In the genomic region with DNA sequence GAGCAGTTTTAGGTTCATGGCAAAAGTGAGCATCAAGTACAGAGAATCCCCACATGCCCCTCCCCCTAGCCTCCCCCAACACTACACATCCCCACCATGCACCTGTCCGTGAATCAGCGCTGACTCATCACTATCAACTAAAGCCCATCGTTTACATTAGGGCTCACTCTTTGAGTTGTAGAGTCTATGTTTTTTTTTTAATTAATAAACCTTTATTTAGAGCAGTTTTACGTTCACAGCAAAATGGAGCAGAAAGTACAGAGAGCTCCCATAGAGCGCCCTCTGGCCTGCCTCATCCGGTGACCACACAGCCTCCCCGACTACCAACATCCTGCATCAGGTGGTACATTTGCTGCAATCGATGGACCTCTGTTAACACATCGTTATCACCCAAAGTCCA, we compare ENCODE assay signal across 1 cellular context.
TF ChIP-seq lines count a peak whose summit lies in the region.

No MANE protein-coding gene starts in this region.

TF ChIP-seq in HepG2, 621 proteins besides CTCF, POLR2A, EP300 and RAD21:
- TF ChIP-seq NR2F1 (CRISPR knock-in tag; IDR thresholded peaks at IDR 0.05) (no peak), MAFK (conservative IDR thresholded peaks at IDR 0.05 in 1 of 2, IDR thresholded peaks at IDR 0.05 in 1 of 2; ENCODE audit: low read length in 2 of 2) (peak; percentile 82 to 88), MAFF (IDR thresholded peaks at IDR 0.05; ENCODE audit: low read depth, low read length) (peak; percentile 81)
TF ChIP-seq in HepG2: peak in this region for 2.
